ENCODE assay signal across 1 cellular context in genomic region chr6:83065511-83066192, GRCh38.
TF ChIP-seq lines count a peak whose summit lies in the region.

A gene with protein sequence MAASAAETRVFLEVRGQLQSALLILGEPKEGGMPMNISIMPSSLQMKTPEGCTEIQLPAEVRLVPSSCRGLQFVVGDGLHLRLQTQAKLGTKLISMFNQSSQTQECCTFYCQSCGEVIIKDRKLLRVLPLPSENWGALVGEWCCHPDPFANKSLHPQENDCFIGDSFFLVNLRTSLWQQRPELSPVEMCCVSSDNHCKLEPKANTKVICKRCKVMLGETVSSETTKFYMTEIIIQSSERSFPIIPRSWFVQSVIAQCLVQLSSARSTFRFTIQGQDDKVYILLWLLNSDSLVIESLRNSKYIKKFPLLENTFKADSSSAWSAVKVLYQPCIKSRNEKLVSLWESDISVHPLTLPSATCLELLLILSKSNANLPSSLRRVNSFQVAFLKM (minus strand): TSS chr6:83065841. CDS start chr6:83065718, 123 bp downstream.

TF ChIP-seq in K562, 482 proteins besides CTCF, POLR2A, EP300 and RAD21 (continued from another document and continues in another):
- TF ChIP-seq, protein P1, sequence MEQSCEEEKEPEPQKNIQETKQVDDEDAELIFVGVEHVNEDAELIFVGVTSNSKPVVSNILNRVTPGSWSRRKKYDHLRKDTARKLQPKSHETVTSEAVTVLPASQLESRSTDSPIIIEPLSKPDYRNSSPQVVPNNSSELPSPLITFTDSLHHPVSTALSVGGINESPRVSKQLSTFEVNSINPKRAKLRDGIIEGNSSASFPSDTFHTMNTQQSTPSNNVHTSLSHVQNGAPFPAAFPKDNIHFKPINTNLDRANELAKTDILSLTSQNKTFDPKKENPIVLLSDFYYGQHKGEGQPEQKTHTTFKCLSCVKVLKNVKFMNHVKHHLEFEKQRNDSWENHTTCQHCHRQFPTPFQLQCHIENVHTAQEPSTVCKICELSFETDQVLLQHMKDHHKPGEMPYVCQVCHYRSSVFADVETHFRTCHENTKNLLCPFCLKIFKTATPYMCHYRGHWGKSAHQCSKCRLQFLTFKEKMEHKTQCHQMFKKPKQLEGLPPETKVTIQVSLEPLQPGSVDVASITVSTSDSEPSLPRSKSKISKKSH (CRISPR knock-in tag; IDR thresholded peaks at IDR 0.05): no peak
- TF ChIP-seq ZFX (CRISPR knock-in tag; IDR thresholded peaks at IDR 0.05): peak; percentile 51; the same call in 1 of the 2 replicates
- TF ChIP-seq RFX5 (IDR thresholded peaks at IDR 0.05; ENCODE audit: low read depth, low read length): no peak
- no peak for TF ChIP-seq GTF3C2 (IDR thresholded peaks at IDR 0.05; ENCODE audit: borderline replicate concordance, extremely low read depth, insufficient read length)
- no peak for TF ChIP-seq RBM22 (IDR thresholded peaks at IDR 0.05; ENCODE audit: low read depth, low read length, poor library complexity, severe bottlenecking)
- TF ChIP-seq SNAPC5 (CRISPR knock-in tag; IDR thresholded peaks at IDR 0.05): no peak
- peak; percentile 57 for TF ChIP-seq TBP (optimal IDR thresholded peaks at IDR 0.05; ENCODE audit: low read depth, low read length)
- peak; percentile 57; the same call in 1 of the 2 replicates for TF ChIP-seq ZBTB7A (IDR thresholded peaks at IDR 0.05; ENCODE audit: borderline replicate concordance, control insufficient read depth, low read depth, low read length)
- peak in 1 of 2 experiments; percentile 67; a peak in 2 of 4 replicates for TF ChIP-seq RCOR1 (IDR thresholded peaks at IDR 0.05; ENCODE audit: borderline replicate concordance in 1 of 2, low read depth in 2 of 2, low read length in 2 of 2)
- no peak for TF ChIP-seq MECOM (CRISPR knock-in tag; IDR thresholded peaks at IDR 0.05)
- peak; percentile 91 to 93 for TF ChIP-seq NRF1 (conservative IDR thresholded peaks at IDR 0.05 in 1 of 2, IDR thresholded peaks at IDR 0.05 in 1 of 2)
- TF ChIP-seq TCFL5 (CRISPR knock-in tag; conservative IDR thresholded peaks at IDR 0.05): no peak
- TF ChIP-seq, protein P2, sequence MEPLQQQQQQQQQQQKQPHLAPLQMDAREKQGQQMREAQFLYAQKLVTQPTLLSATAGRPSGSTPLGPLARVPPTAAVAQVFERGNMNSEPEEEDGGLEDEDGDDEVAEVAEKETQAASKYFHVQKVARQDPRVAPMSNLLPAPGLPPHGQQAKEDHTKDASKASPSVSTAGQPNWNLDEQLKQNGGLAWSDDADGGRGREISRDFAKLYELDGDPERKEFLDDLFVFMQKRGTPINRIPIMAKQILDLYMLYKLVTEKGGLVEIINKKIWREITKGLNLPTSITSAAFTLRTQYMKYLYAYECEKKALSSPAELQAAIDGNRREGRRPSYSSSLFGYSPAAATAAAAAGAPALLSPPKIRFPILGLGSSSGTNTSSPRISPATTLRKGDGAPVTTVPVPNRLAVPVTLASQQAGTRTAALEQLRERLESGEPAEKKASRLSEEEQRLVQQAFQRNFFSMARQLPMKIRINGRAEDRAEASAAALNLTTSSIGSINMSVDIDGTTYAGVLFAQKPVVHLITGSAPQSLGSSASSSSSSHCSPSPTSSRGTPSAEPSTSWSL (CRISPR knock-in tag; IDR thresholded peaks at IDR 0.05; ENCODE audit: borderline replicate concordance): no peak
- no peak for TF ChIP-seq EWSR1 (IDR thresholded peaks at IDR 0.05; ENCODE audit: borderline replicate concordance, low read depth, partially characterized antibody)
- TF ChIP-seq, protein P3, sequence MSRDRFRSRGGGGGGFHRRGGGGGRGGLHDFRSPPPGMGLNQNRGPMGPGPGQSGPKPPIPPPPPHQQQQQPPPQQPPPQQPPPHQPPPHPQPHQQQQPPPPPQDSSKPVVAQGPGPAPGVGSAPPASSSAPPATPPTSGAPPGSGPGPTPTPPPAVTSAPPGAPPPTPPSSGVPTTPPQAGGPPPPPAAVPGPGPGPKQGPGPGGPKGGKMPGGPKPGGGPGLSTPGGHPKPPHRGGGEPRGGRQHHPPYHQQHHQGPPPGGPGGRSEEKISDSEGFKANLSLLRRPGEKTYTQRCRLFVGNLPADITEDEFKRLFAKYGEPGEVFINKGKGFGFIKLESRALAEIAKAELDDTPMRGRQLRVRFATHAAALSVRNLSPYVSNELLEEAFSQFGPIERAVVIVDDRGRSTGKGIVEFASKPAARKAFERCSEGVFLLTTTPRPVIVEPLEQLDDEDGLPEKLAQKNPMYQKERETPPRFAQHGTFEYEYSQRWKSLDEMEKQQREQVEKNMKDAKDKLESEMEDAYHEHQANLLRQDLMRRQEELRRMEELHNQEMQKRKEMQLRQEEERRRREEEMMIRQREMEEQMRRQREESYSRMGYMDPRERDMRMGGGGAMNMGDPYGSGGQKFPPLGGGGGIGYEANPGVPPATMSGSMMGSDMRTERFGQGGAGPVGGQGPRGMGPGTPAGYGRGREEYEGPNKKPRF (IDR thresholded peaks at IDR 0.05; ENCODE audit: low read depth, low read length): no peak
- TF ChIP-seq HEY1 (CRISPR knock-in tag; IDR thresholded peaks at IDR 0.05; ENCODE audit: borderline replicate concordance): no peak
- peak; percentile 87 for TF ChIP-seq RBFOX2 (IDR thresholded peaks at IDR 0.05; ENCODE audit: low read depth, low read length)
- TF ChIP-seq, protein P4, sequence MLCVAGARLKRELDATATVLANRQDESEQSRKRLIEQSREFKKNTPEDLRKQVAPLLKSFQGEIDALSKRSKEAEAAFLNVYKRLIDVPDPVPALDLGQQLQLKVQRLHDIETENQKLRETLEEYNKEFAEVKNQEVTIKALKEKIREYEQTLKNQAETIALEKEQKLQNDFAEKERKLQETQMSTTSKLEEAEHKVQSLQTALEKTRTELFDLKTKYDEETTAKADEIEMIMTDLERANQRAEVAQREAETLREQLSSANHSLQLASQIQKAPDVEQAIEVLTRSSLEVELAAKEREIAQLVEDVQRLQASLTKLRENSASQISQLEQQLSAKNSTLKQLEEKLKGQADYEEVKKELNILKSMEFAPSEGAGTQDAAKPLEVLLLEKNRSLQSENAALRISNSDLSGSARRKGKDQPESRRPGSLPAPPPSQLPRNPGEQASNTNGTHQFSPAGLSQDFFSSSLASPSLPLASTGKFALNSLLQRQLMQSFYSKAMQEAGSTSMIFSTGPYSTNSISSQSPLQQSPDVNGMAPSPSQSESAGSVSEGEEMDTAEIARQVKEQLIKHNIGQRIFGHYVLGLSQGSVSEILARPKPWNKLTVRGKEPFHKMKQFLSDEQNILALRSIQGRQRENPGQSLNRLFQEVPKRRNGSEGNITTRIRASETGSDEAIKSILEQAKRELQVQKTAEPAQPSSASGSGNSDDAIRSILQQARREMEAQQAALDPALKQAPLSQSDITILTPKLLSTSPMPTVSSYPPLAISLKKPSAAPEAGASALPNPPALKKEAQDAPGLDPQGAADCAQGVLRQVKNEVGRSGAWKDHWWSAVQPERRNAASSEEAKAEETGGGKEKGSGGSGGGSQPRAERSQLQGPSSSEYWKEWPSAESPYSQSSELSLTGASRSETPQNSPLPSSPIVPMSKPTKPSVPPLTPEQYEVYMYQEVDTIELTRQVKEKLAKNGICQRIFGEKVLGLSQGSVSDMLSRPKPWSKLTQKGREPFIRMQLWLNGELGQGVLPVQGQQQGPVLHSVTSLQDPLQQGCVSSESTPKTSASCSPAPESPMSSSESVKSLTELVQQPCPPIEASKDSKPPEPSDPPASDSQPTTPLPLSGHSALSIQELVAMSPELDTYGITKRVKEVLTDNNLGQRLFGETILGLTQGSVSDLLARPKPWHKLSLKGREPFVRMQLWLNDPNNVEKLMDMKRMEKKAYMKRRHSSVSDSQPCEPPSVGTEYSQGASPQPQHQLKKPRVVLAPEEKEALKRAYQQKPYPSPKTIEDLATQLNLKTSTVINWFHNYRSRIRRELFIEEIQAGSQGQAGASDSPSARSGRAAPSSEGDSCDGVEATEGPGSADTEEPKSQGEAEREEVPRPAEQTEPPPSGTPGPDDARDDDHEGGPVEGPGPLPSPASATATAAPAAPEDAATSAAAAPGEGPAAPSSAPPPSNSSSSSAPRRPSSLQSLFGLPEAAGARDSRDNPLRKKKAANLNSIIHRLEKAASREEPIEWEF (CRISPR knock-in tag; IDR thresholded peaks at IDR 0.05): no peak
- no peak for TF ChIP-seq ZNF785 (CRISPR knock-in tag; IDR thresholded peaks at IDR 0.05)
- no peak for TF ChIP-seq ZNF274 (IDR thresholded peaks at IDR 0.05; ENCODE audit: borderline replicate concordance, low read depth, low read length)
- no peak for TF ChIP-seq PHTF2 (CRISPR knock-in tag; IDR thresholded peaks at IDR 0.05)
- no peak for TF ChIP-seq CHD4 (IDR thresholded peaks at IDR 0.05; ENCODE audit: insufficient read depth, insufficient replicate concordance, low read depth, low read length, poor library complexity, severe bottlenecking)
- TF ChIP-seq MCM3 (IDR thresholded peaks at IDR 0.05): no peak
- TF ChIP-seq GABPA (tag; conservative IDR thresholded peaks at IDR 0.05; ENCODE audit: low read depth): no peak
- TF ChIP-seq PTTG1 (tag; IDR thresholded peaks at IDR 0.05; ENCODE audit: low read depth): no peak
- no peak for TF ChIP-seq ZNF23 (CRISPR knock-in tag; IDR thresholded peaks at IDR 0.05)
- peak; percentile 58 for TF ChIP-seq CREM (IDR thresholded peaks at IDR 0.05; ENCODE audit: low read depth)
- TF ChIP-seq ID3 (CRISPR knock-in tag; IDR thresholded peaks at IDR 0.05): no peak
- TF ChIP-seq ID3 (tag; IDR thresholded peaks at IDR 0.05): no peak
- no peak for TF ChIP-seq NEUROD1 (IDR thresholded peaks at IDR 0.05; ENCODE audit: borderline replicate concordance, low read depth, low read length, partially characterized antibody)
- TF ChIP-seq, protein P5, sequence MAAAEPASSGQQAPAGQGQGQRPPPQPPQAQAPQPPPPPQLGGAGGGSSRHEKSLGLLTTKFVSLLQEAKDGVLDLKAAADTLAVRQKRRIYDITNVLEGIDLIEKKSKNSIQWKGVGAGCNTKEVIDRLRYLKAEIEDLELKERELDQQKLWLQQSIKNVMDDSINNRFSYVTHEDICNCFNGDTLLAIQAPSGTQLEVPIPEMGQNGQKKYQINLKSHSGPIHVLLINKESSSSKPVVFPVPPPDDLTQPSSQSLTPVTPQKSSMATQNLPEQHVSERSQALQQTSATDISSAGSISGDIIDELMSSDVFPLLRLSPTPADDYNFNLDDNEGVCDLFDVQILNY (CRISPR knock-in tag; IDR thresholded peaks at IDR 0.05): no peak
- TF ChIP-seq, protein P6, sequence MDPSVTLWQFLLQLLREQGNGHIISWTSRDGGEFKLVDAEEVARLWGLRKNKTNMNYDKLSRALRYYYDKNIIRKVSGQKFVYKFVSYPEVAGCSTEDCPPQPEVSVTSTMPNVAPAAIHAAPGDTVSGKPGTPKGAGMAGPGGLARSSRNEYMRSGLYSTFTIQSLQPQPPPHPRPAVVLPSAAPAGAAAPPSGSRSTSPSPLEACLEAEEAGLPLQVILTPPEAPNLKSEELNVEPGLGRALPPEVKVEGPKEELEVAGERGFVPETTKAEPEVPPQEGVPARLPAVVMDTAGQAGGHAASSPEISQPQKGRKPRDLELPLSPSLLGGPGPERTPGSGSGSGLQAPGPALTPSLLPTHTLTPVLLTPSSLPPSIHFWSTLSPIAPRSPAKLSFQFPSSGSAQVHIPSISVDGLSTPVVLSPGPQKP (CRISPR knock-in tag; IDR thresholded peaks at IDR 0.05): no peak
- TF ChIP-seq, protein P7, sequence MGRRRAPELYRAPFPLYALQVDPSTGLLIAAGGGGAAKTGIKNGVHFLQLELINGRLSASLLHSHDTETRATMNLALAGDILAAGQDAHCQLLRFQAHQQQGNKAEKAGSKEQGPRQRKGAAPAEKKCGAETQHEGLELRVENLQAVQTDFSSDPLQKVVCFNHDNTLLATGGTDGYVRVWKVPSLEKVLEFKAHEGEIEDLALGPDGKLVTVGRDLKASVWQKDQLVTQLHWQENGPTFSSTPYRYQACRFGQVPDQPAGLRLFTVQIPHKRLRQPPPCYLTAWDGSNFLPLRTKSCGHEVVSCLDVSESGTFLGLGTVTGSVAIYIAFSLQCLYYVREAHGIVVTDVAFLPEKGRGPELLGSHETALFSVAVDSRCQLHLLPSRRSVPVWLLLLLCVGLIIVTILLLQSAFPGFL (CRISPR knock-in tag; IDR thresholded peaks at IDR 0.05): no peak
- no peak for TF ChIP-seq ZSCAN29 (IDR thresholded peaks at IDR 0.05)
- TF ChIP-seq TCF7 (IDR thresholded peaks at IDR 0.05; ENCODE audit: borderline replicate concordance): 0 out of 2 replicates have a peak, but pooled peaks have one; percentile 28
- no peak for TF ChIP-seq SAFB (IDR thresholded peaks at IDR 0.05; ENCODE audit: borderline replicate concordance, low read depth, low read length)
- no peak for TF ChIP-seq ZNF57 (CRISPR knock-in tag; IDR thresholded peaks at IDR 0.05)
- no peak for TF ChIP-seq NFIX (CRISPR knock-in tag; IDR thresholded peaks at IDR 0.05; ENCODE audit: low read depth)
- no peak for TF ChIP-seq HNRNPK (IDR thresholded peaks at IDR 0.05; ENCODE audit: low read depth, low read length, poor library complexity, severe bottlenecking)
- no peak for TF ChIP-seq ELF1 (tag; IDR thresholded peaks at IDR 0.05)
- TF ChIP-seq CREB3L1 (IDR thresholded peaks at IDR 0.05; ENCODE audit: borderline replicate concordance, low read depth): no peak
- no peak for TF ChIP-seq RBM15 (IDR thresholded peaks at IDR 0.05; ENCODE audit: insufficient read depth, low read length)
